In the genomic region with DNA sequence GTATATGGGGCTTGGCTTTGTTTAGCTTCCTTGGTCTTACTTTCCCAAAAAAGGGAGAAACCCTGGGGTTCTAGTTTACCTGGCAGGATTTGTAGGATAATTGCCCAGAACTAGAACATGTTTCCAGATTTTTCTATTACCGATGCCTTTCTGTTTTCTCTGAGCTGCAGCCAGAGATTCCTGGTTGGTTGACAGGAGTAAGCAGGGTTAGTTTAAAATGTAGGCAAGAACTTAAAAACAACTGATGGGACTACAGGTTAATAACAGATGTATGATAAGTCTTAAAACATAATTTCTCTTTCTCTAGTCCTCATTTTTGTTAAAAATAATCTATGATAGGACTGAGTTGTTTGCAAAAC, we compare ENCODE assay signal across 1 cellular context.
TF ChIP-seq lines count a peak whose summit lies in the region.

No MANE protein-coding gene starts in this region.

TF ChIP-seq in GM23338, 12 proteins besides CTCF, POLR2A, EP300 and RAD21 (continued from another document):
- TF ChIP-seq STAT1 (IDR thresholded peaks at IDR 0.05; ENCODE audit: unreplicated experiment) (no peak), POLR2AphosphoS5 (IDR thresholded peaks at IDR 0.05; ENCODE audit: low read depth) (no peak), JUNB (IDR thresholded peaks at IDR 0.05; ENCODE audit: unreplicated experiment) (no peak)
